In the genomic region with DNA sequence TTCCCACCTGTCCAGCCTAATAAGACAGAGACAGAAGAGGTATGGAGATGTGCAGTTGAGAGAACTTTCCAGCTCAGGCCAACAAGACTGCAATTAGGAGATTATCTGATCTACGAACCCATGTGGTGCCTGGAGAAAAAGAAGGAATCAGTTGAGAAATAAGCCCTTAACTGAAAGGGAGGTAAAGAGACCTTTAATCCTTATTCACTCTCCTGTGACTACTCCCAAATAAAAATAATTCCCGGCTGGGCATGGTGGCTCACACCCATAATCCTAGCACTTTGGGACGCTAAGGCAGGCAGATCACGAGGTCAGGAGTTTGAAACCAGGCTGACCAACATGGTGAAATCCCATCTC, we compare ENCODE assay signal across 22 cellular contexts. TPM values are rescaled to one million over a fixed set of nuclear protein-coding genes. Genes with fewer than 3 reads are reported as not detected.
A peak's percentile ranks its signal among the peaks of the same experiment; 100 is the strongest.
DNase-seq lines count a peak whose midpoint lies in the region; ATAC-seq, FAIRE-seq and TF ChIP-seq lines count a peak whose summit lies in the region.
"Had no signal": no experiment of that assay in that cellular context is flagged by ENCODE, and none has a peak within 500 bp of the region (broad histone marks: within the 10 kb centered on the region; RNA-seq: fewer than 3 reads in every experiment).

No MANE protein-coding gene starts in this region.

- H3K27ac ChIP-seq in body of pancreas (peak overlapping the region; percentile 52 to 86 (median 82)), right lobe of liver (peak overlapping the region; percentile 22 to 71 (median 66)), smooth muscle cell (ENCODE audit: low read depth) (no peak overlapping the region)
- H3K27ac ChIP-seq: parathyroid adenoma had no signal

- no peaks in the 10 kb centered on the region for H3K79me2 ChIP-seq in smooth muscle cell (ENCODE audit: low read depth)
- H3K79me2 ChIP-seq: parathyroid adenoma had no signal

- in situ Hi-C loops in ACHN (cut with HindIII; ENCODE audit: low pct_ligation_motif_present, low pct_unique_long_range_greater_than_20kb, low sequenced_read_pairs), result no loop called here
- in situ Hi-C loops in GM13976 (cut with MboI; ENCODE audit: low sequenced_read_pairs, unreplicated experiment), result loop anchor here (10.0 kb wide), 1 partner anchor 67 kb away; the partner anchor contains the start of gene ELAPOR1

- H3K4me2 ChIP-seq in smooth muscle cell, result no peak overlapping the region

- no peaks in the 10 kb centered on the region for H3K27me3 ChIP-seq in body of pancreas
- H3K27me3 ChIP-seq in right lobe of liver, result no peaks in the 10 kb centered on the region
- H3K27me3 ChIP-seq in smooth muscle cell (ENCODE audit: low read depth), result no peaks in the 10 kb centered on the region

- no peak overlapping the region for H3K4me3 ChIP-seq in body of pancreas
- H3K4me3 ChIP-seq in right lobe of liver, result no peak overlapping the region
- no peak overlapping the region for H3K4me3 ChIP-seq in smooth muscle cell

- ATAC-seq in body of pancreas, result peak; percentile 3
- ATAC-seq in right lobe of liver, result peak; percentile 11 to 39 (median 16)
- ATAC-seq: HCT116; naive thymus-derived CD8-positive, alpha-beta T cell; stimulated activated naive CD8-positive, alpha-beta T cell treated with anti-CD3 and anti-CD28 coated beads, Interleukin-15, amount 100 ng/mL, for 72 hours; WTC11 had no signal

- H3F3A ChIP-seq in smooth muscle cell (ENCODE audit: low read depth), result no peaks in the 10 kb centered on the region

- H3K36me3 ChIP-seq in body of pancreas (replicated peaks in 1 of 2; ENCODE audit: insufficient read depth in 1 of 2, low read depth in 2 of 2) (no peaks in the 10 kb centered on the region), right lobe of liver (no peaks in the 10 kb centered on the region), smooth muscle cell (ENCODE audit: low read depth) (no peaks in the 10 kb centered on the region)

- FAIRE-seq in D721Med (lab: Jason Lieb, UNC), result no peak

- peaks cover 84% of the 10 kb centered on the region for H3K4me1 ChIP-seq in body of pancreas
- H3K4me1 ChIP-seq in right lobe of liver, result peaks cover 0 to 34% (median 15%) of the 10 kb centered on the region in 4 donors
- H3K4me1 ChIP-seq in smooth muscle cell (ENCODE audit: low read depth), result no peaks in the 10 kb centered on the region
- H3K4me1 ChIP-seq: parathyroid adenoma had no signal

- peak; percentile 53 for DNase-seq in D721Med (ENCODE audit: insufficient read length, low spot score)
- DNase-seq in body of pancreas, result no peak
- DNase-seq in right lobe of liver, result no peak
- DNase-seq in smooth muscle cell (lab: John Stamatoyannopoulos, UW; ENCODE audit: unreplicated experiment), result no peak
- no peak for DNase-seq in stimulated activated CD8-positive, alpha-beta memory T cell treated with anti-CD3 and anti-CD28 coated beads, Interleukin-4, amount 100 ng/mL, for 48 hours
- no peak for DNase-seq in ACHN
- DNase-seq in islet precursor cell, result no peak
- DNase-seq in GM13976 (ENCODE audit: low spot score), result no peak
- DNase-seq: activated CD4-positive, alpha-beta T cell treated with anti-CD3 and anti-CD28 coated beads, Interleukin-2, amount 50 U/mL, for 48 hours; activated CD8-positive, alpha-beta memory T cell treated with anti-CD3 and anti-CD28 coated beads, Interleukin-2, amount 50 U/mL, for 4 hours; activated naive CD8-positive, alpha-beta T cell treated with anti-CD3 and anti-CD28 coated beads, Interleukin-2, amount 10 ng/mL, durations not matched to agents 7 days and 5 days; C1 segment of cervical spinal cord; glutamatergic neuron; naive thymus-derived CD8-positive, alpha-beta T cell; NCI-H1417; NCI-H226; stimulated activated CD4-positive, alpha-beta T cell treated with anti-CD3 and anti-CD28 coated beads, Interleukin-15, amount 100 ng/mL, for 24 hours; stimulated activated naive CD8-positive, alpha-beta T cell treated with anti-CD3 and anti-CD28 coated beads, Interleukin-15, amount 100 ng/mL, for 72 hours; trophoblast cell had no signal

- TF ChIP-seq POLR2A in body of pancreas (IDR thresholded peaks at IDR 0.05), result no peak
- no peak for TF ChIP-seq POLR2A in right lobe of liver (IDR thresholded peaks at IDR 0.05)

- TF ChIP-seq CTCF in D721Med (IDR thresholded peaks at IDR 0.05; ENCODE audit: insufficient read depth, missing control alignments), result no peak
- TF ChIP-seq CTCF in body of pancreas (IDR thresholded peaks at IDR 0.05), result no peak
- no peak for TF ChIP-seq CTCF in right lobe of liver (IDR thresholded peaks at IDR 0.05)
- TF ChIP-seq CTCF in smooth muscle cell (IDR thresholded peaks at IDR 0.05; ENCODE audit: borderline replicate concordance, insufficient read depth, poor library complexity, severe bottlenecking), result no peak
- TF ChIP-seq CTCF in GM13976 (IDR thresholded peaks at IDR 0.05; ENCODE audit: borderline replicate concordance, control extremely low read depth, extremely low read depth, insufficient read depth, missing control alignments), result no peak

- H2AFZ ChIP-seq in smooth muscle cell (ENCODE audit: low read depth), result peak overlapping the region; percentile 12
- H2AFZ ChIP-seq: parathyroid adenoma had no signal

- WGBS in body of pancreas, 2 donors, result 17 to 25% methylated on average over 4 of the region's 4 CpGs
- WGBS in right lobe of liver (ENCODE audit: insufficient coverage, low coverage, low lambda C conversion rate, missing lambda C conversion rate), result 39% methylated on average over 4 of the region's 4 CpGs
- WGBS in smooth muscle cell (ENCODE audit: low lambda C conversion rate), result 63% methylated on average over 4 of the region's 4 CpGs

- no peak overlapping the region for H3K9ac ChIP-seq in smooth muscle cell (ENCODE audit: low read depth)
- H3K9ac ChIP-seq: parathyroid adenoma had no signal

- H3K9me3 ChIP-seq in body of pancreas (no peaks in the 10 kb centered on the region), right lobe of liver (no peaks in the 10 kb centered on the region), smooth muscle cell (replicated peaks; ENCODE audit: low read depth) (no peaks in the 10 kb centered on the region)

- H4K20me1 ChIP-seq in smooth muscle cell (ENCODE audit: low read depth), result no peaks in the 10 kb centered on the region

- intact Hi-C loops in body of pancreas (cut with DNase I) (no loop called here), right lobe of liver (cut with DNase I) (no loop called here)

RNA-seq across cellular contexts. Expression of gene SARS1, which starts 31.9 kb away (rescaled TPM):
- 100 to 1,000 TPM in 1 of 2 donors, 10 to 100 TPM in 1; 65.3 to 123 TPM for total RNA-seq in body of pancreas
- total RNA-seq in right lobe of liver, result 100 to 1,000 TPM in 2 of 6 experiments, 10 to 100 TPM in 4; 73.5 to 123 (median 91.6) TPM
- 157 and 164 TPM in 2 replicates for total RNA-seq in smooth muscle cell
- 165 and 176 TPM in 2 replicates for polyA plus RNA-seq in smooth muscle cell
